ENCODE assay signal across 1 cellular context in the genomic region with DNA sequence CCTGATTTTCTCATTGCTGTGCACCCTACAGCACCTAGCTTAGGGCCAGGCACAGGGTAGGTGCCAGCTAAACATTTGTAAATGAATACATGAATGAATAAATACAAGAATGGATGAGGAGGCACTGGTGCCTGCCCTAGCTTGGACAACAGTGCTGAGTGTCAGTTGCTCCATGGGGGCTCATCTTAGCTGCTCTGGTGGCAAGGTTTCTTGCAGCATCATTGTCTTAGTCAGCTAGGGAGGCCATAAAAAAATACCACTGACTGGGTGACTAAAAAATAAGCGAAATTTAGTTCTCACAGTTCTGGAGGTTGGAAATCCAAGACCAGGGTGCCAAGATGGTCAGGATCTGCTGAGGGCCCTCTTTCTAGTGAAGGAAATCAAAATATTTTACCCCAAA.
TF ChIP-seq lines count a peak whose summit lies in the region.

No MANE protein-coding gene starts in this region.

TF ChIP-seq in WTC11, 78 proteins besides CTCF, POLR2A, EP300 and RAD21 (continued from another document):
- TF ChIP-seq CBFB (CRISPR knock-in tag; IDR thresholded peaks at IDR 0.05; ENCODE audit: low read depth), result no peak
